Comparison of ENCODE assay signal across 9 cellular contexts in the genomic region with DNA sequence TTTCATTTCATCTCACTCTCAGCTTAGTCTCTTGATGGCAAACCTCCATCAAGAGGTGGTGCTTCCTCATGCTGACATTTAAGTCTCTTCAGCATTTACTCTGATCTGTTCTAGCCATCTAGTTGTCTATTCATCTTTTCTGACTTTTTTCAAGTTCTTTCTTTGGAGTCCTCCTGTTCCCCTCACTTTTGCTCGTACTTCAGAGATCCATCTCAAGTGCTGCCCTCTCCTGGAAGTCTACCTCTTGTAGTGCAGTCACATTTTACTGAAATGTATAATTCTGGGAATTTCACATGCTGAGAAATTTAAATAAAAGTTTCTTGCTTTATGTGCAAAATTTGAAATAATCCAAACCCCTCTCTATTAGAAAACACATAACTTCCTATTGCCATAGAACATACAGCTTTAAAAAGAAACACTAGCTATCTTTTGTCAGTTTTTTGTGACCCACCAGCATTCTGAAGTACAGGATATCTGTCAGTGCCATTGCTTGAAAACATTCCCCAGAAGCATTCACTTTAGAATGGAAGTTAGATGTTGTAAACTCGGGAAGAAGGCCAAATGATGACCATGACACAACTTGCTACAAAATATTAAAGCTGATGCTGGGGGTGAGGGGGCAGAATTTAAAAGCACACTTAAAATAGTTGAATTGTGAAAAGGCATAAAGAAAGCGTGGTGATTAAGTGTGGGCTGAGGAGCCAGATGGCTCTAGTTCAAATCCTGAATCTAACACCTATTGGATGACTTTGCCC. TPM values are rescaled to one million over a fixed set of nuclear protein-coding genes. Genes with fewer than 3 reads are reported as not detected.
DNase-seq lines count a peak whose midpoint lies in the region; ATAC-seq, FAIRE-seq and TF ChIP-seq lines count a peak whose summit lies in the region.
"Had no signal": no experiment of that assay in that cellular context is flagged by ENCODE, and none has a peak within 500 bp of the region (broad histone marks: within the 10 kb centered on the region; RNA-seq: fewer than 3 reads in every experiment).

No MANE protein-coding gene starts in this region.

- ATAC-seq in PC-3 (peak; percentile 57; the same call in 1 of the 2 replicates), HG02798 (IDR thresholded peaks at IDR 0.05; ENCODE audit: poor library complexity, unreplicated experiment) (no peak)
- ATAC-seq: mucosa of descending colon had no signal

- H3K27me3 ChIP-seq in GM06990 (replicated peaks; ENCODE audit: control insufficient read depth, insufficient read depth, low read length) (no peaks in the 10 kb centered on the region), PC-3 (ENCODE audit: low read length) (no peaks in the 10 kb centered on the region), small intestine (ENCODE audit: control insufficient read depth in 2 of 2, insufficient read depth in 2 of 2, low read length in 2 of 2) (no peaks in the 10 kb centered on the region)

- H3K36me3 ChIP-seq in GM06990 (ENCODE audit: control insufficient read depth, insufficient read depth, low read length): no peaks in the 10 kb centered on the region
- no peaks in the 10 kb centered on the region for H3K36me3 ChIP-seq in PC-3 (ENCODE audit: low read depth, low read length)
- H3K36me3 ChIP-seq in small intestine (ENCODE audit: control insufficient read depth in 2 of 2, insufficient read depth in 2 of 2, low read length in 2 of 2): no peaks in the 10 kb centered on the region

- peak; percentile 40 for TF ChIP-seq CTCF in AG09309 (IDR thresholded peaks at IDR 0.05; ENCODE audit: control insufficient read depth, insufficient read depth, low read depth, low read length, missing control alignments)
- peak; percentile 58 for TF ChIP-seq CTCF in GM06990 (IDR thresholded peaks at IDR 0.05; ENCODE audit: insufficient read depth, low read length, poor library complexity, severe bottlenecking)
- TF ChIP-seq CTCF in PC-3 (conservative IDR thresholded peaks at IDR 0.05; ENCODE audit: low read depth, low read length): peak; percentile 77

- 61 to 80% (median 73%) methylated on average over 3 of the region's 3 CpGs for WGBS in small intestine, 3 donors

- H2AFZ ChIP-seq in PC-3 (ENCODE audit: low read length): no peak overlapping the region

- peaks cover 64% of the 10 kb centered on the region for H4K20me1 ChIP-seq in PC-3 (ENCODE audit: low read length)

- CTCF ChIA-PET in PC-3 (lab: Charles Lee): interaction anchor here (0.7 kb wide), 1 partner anchor 98 kb away, joined by 3 read pairs; no protein-coding TSS in a partner anchor

- H3K4me3 ChIP-seq in AG09309 (ENCODE audit: control insufficient read depth, low read depth, low read length): no peak overlapping the region
- H3K4me3 ChIP-seq in GM06990 (replicated peaks; ENCODE audit: low read depth, low read length): no peak overlapping the region
- no peak overlapping the region for H3K4me3 ChIP-seq in PC-3 (ENCODE audit: low read length)
- H3K4me3 ChIP-seq in small intestine (ENCODE audit: low read depth in 1 of 2, low read length in 2 of 2): no peak overlapping the region
- H3K4me3 ChIP-seq: mucosa of descending colon had no signal

- no peak overlapping the region for H3K4me2 ChIP-seq in PC-3 (ENCODE audit: low read length)

- H3K4me1 ChIP-seq in PC-3 (ENCODE audit: insufficient read depth, low read length): no peaks in the 10 kb centered on the region
- peaks cover 0 to 3% of the 10 kb centered on the region in 2 donors for H3K4me1 ChIP-seq in small intestine (ENCODE audit: control insufficient read depth in 2 of 2, insufficient read depth in 1 of 2, low read depth in 1 of 2, low read length in 1 of 2)

- POLR2A ChIA-PET in PC-3 (lab: Charles Lee; ENCODE audit: unreplicated experiment): no interaction called here

- no TSS peak for BruUV-seq in PC-3 (replicated peaks; lab: Mats Ljungman, UMichigan)

- no peak for FAIRE-seq in small intestine (lab: Jason Lieb, UNC)

- DNase-seq in AG09309 (ENCODE audit: low read depth) (no peak), GM06990 (ENCODE audit: extremely low read depth, insufficient read length) (no peak), PC-3 (peak; percentile 59), foreskin melanocyte (peak; percentile 23), HK-2 (ENCODE audit: unreplicated experiment) (no peak), small intestine (no peak), NCI-H128 (lab: John Stamatoyannopoulos, UW; ENCODE audit: unreplicated experiment) (no peak)

- H3K9me3 ChIP-seq in PC-3 (ENCODE audit: low read length) (no peaks in the 10 kb centered on the region), small intestine (ENCODE audit: control insufficient read depth, low read depth) (no peaks in the 10 kb centered on the region)
- H3K9me3 ChIP-seq: mucosa of descending colon had no signal

- H3K9me2 ChIP-seq in PC-3 (replicated peaks; ENCODE audit: low read length): no peaks in the 10 kb centered on the region

- no peaks in the 10 kb centered on the region for H3F3A ChIP-seq in PC-3 (ENCODE audit: low read length, unreplicated experiment)

- no peak overlapping the region for H3K9ac ChIP-seq in PC-3 (ENCODE audit: low read length)

- H3K27ac ChIP-seq in PC-3 (ENCODE audit: low read length): no peak overlapping the region
- no peak overlapping the region for H3K27ac ChIP-seq in small intestine (ENCODE audit: low read depth in 1 of 2, low read length in 1 of 2)

- peaks cover 97% of the 10 kb centered on the region for H3K79me2 ChIP-seq in PC-3 (ENCODE audit: low read length)

- intact Hi-C loops in PC-3 (cut with micrococcal nuclease): no loop called here

RNA-seq across cellular contexts. Expression of a gene that starts 21.9 kb away (rescaled TPM):
- 14.7 and 15.1 TPM in 2 replicates for total RNA-seq in PC-3 (2014; rRNA removed)
- polyA plus RNA-seq in small intestine: 1 to 10 TPM; 3.2 to 4.5 (median 3.8) TPM

Comparison
In these comparisons a context has a peak if more than half of its experiments do, and no peak if none do; other contexts are left out.
1. DNase-seq: peak in PC-3 (single experiment) and foreskin melanocyte (single experiment); none in AG09309 (single experiment), GM06990 (single experiment), HK-2 (single experiment), small intestine (single experiment) and NCI-H128 (single experiment).
2. Peak in every context shown above with its lines, with median percentiles within 50 percentile points of each other: CTCF ChIP-seq.